Comparison of ENCODE assay signal across 18 cellular contexts in the genomic region with DNA sequence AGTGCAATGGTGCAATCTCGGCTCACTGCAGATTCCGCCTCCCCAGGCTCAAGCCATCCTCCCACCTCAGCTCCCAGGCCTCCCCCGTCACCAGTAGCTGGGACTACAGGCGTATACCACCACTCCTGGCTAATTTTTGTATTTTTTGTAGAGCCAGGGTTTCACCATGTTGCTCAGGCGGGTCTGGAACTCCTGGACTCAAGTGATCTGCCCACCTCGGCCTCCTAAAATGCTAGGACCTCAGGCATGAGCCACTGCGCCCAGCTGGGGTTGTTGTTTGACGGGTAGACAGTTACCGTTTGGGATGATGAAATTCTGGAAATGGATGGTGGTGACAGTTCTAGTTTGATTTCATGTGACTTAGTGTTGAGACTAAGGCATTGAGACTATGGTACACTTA. TPM values are rescaled to one million over a fixed set of nuclear protein-coding genes. Genes with fewer than 3 reads are reported as not detected.
DNase-seq lines count a peak whose midpoint lies in the region; ATAC-seq, FAIRE-seq and TF ChIP-seq lines count a peak whose summit lies in the region.
"Had no signal": no experiment of that assay in that cellular context is flagged by ENCODE, and none has a peak within 500 bp of the region (broad histone marks: within the 10 kb centered on the region; RNA-seq: fewer than 3 reads in every experiment).

No MANE protein-coding gene starts in this region.

- H3K27me3 ChIP-seq in trophoblast cell (ENCODE audit: insufficient read depth, low read length): no peaks in the 10 kb centered on the region
- H3K27me3 ChIP-seq in upper lobe of left lung: no peaks in the 10 kb centered on the region

- peaks cover 12% of the 10 kb centered on the region for H3K79me2 ChIP-seq in trophoblast cell (ENCODE audit: control insufficient read depth, insufficient read depth, low read length, poor library complexity)

- H2BK120ac ChIP-seq in trophoblast cell (ENCODE audit: insufficient read depth, low read length, poor library complexity): peak overlapping the region; percentile 99

- peak overlapping the region; percentile 99 for H4K91ac ChIP-seq in trophoblast cell (ENCODE audit: low read depth, low read length)

- H3K4me1 Mint-ChIP-seq in chondrocyte (ENCODE audit: low read depth): peaks cover 12% of the 10 kb centered on the region

- peaks cover 2% of the 10 kb centered on the region for H3K27me3 Mint-ChIP-seq in chondrocyte (ENCODE audit: low read depth)
- H3K27me3 Mint-ChIP-seq: CD4-positive, alpha-beta T cell had no signal

- peak overlapping the region; percentile 99 for H2BK5ac ChIP-seq in trophoblast cell (ENCODE audit: low read depth, low read length, poor library complexity)

- FAIRE-seq in frontal cortex (lab: Jason Lieb, UNC): no peak
- FAIRE-seq: D721Med, HepG2 had no signal

- H3K79me1 ChIP-seq in trophoblast cell (ENCODE audit: low read length): peaks cover 52% of the 10 kb centered on the region

- no CpG with 5 or more reads among the region's 9 CpGs for WGBS in trophoblast cell (ENCODE audit: extremely low coverage, insufficient coverage, insufficient read length)
- WGBS in upper lobe of left lung, 2 donors: 88 to 92% methylated on average over 9 of the region's 9 CpGs

- H3K4me1 ChIP-seq in trophoblast cell (ENCODE audit: control insufficient read depth in 1 of 2, insufficient read depth in 2 of 2, low read length in 2 of 2) (peaks cover 18 to 38% of the 10 kb centered on the region in 2 experiments), upper lobe of left lung (peaks cover 2 to 13% (median 8%) of the 10 kb centered on the region in 4 donors)

- no peak overlapping the region for H3K4me3 Mint-ChIP-seq in chondrocyte (ENCODE audit: unreplicated experiment)
- H3K4me3 Mint-ChIP-seq: CD4-positive, alpha-beta T cell had no signal

- TF ChIP-seq POLR2A in upper lobe of left lung (IDR thresholded peaks at IDR 0.05): no peak

- H2AFZ ChIP-seq in trophoblast cell (ENCODE audit: insufficient read depth, low read length, poor library complexity): no peak overlapping the region

- peak overlapping the region; percentile 90 for H4K8ac ChIP-seq in trophoblast cell (ENCODE audit: low read depth, low read length)

- no peak overlapping the region for H3K27ac Mint-ChIP-seq in chondrocyte (ENCODE audit: unreplicated experiment)
- H3K27ac Mint-ChIP-seq: CD4-positive, alpha-beta T cell had no signal

- H3K36me3 Mint-ChIP-seq in chondrocyte (ENCODE audit: low read depth): peaks cover 5% of the 10 kb centered on the region

- no peak overlapping the region for H3K23ac ChIP-seq in trophoblast cell (ENCODE audit: low read length)

- TF ChIP-seq CTCF in chondrocyte (IDR thresholded peaks at IDR 0.05): no peak
- no peak for TF ChIP-seq CTCF in upper lobe of left lung (IDR thresholded peaks at IDR 0.05)

- peak overlapping the region; percentile 81 for H3K18ac ChIP-seq in trophoblast cell (ENCODE audit: low read length)

- peaks cover 20% of the 10 kb centered on the region for H3K9me3 Mint-ChIP-seq in chondrocyte (ENCODE audit: low read depth)

- DNase-seq in activated effector memory CD4-positive, alpha-beta T cell treated with anti-CD3 and anti-CD28 coated beads, Interleukin-2, amount 50 U/mL, for 16 hours: peak; percentile 28
- DNase-seq in activated effector memory CD4-positive, alpha-beta T cell treated with Interleukin-2 at 50 U/mL for 16 hours: no peak
- DNase-seq in chondrocyte (ENCODE audit: low spot score) (peak; percentile 51), trophoblast cell (no peak), upper lobe of left lung (no peak), NOMO-1 treated with DMSO at 0.1 percent for 48 hours (lab: John Stamatoyannopoulos, UW; ENCODE audit: unreplicated experiment) (no peak), frontal cortex (ENCODE audit: low spot score in 2 of 2) (no peak)
- DNase-seq: DND-41, GDM1, HCEC 1CT, Karpas-422, NCI-H1436, NCI-H2029 treated with DMSO at 0.1 percent for 48 hours, NCI-H524 had no signal

- peak overlapping the region; percentile 95 for H2BK12ac ChIP-seq in trophoblast cell (ENCODE audit: low read length)

- H3K4me3 ChIP-seq in trophoblast cell (ENCODE audit: low read depth, low read length) (no peak overlapping the region), upper lobe of left lung (no peak overlapping the region)

- no peak overlapping the region for H3K4me2 ChIP-seq in trophoblast cell (ENCODE audit: low read length)

- H3K36me3 ChIP-seq in trophoblast cell (ENCODE audit: control insufficient read depth in 1 of 2, insufficient read depth in 2 of 2, low read length in 2 of 2) (peaks cover 0 to 2% of the 10 kb centered on the region in 2 experiments), upper lobe of left lung (no peaks in the 10 kb centered on the region)

- H3K4ac ChIP-seq in trophoblast cell (ENCODE audit: low read depth, low read length): peak overlapping the region; percentile 66

- peak overlapping the region; percentile 92 for H2AK5ac ChIP-seq in trophoblast cell (ENCODE audit: low read length)

- TF ChIP-seq EP300 in upper lobe of left lung (IDR thresholded peaks at IDR 0.05): no peak

- H4K12ac ChIP-seq in trophoblast cell (ENCODE audit: low read depth, low read length): no peak overlapping the region

- H3K27ac ChIP-seq in trophoblast cell (ENCODE audit: low read depth, low read length): peak overlapping the region; percentile 99
- no peak overlapping the region for H3K27ac ChIP-seq in upper lobe of left lung

- no peak for ATAC-seq in upper lobe of left lung (ENCODE audit: low FRiP score in 2 of 2)
- ATAC-seq: HepG2 had no signal

- no peak overlapping the region for H3K9ac ChIP-seq in trophoblast cell (ENCODE audit: low read length)

- H3K14ac ChIP-seq in trophoblast cell (ENCODE audit: low read length): peak overlapping the region; percentile 98

- no peaks in the 10 kb centered on the region for H3K9me3 ChIP-seq in trophoblast cell (ENCODE audit: insufficient read depth, low read depth, low read length)
- H3K9me3 ChIP-seq in upper lobe of left lung: peaks cover 0 to 6% (median 2%) of the 10 kb centered on the region in 4 donors

RNA-seq across cellular contexts. Expression of gene CALML3, which starts 15.3 kb away (rescaled TPM):
- total RNA-seq in chondrocyte: not detected in 3 replicates
- polyA plus RNA-seq in trophoblast cell (2013): not detected in 2 replicates
- total RNA-seq in upper lobe of left lung: not detected
- total RNA-seq in frontal cortex: under 0.01 TPM
- total RNA-seq: CD4-positive, alpha-beta T cell; HepG2; OCI-LY7 had no signal
- polyA plus RNA-seq: HepG2 had no signal

RNA-seq across cellular contexts. Expression of gene CALML5, which starts 40.7 kb away (rescaled TPM):
- total RNA-seq in chondrocyte (not detected in 3 replicates), upper lobe of left lung (not detected), frontal cortex (not detected)
- 0.07 and 0.14 TPM in 2 replicates for polyA plus RNA-seq in trophoblast cell (2013)
- total RNA-seq: CD4-positive, alpha-beta T cell; HepG2; OCI-LY7 had no signal
- polyA plus RNA-seq: HepG2 had no signal

Comparison
In these comparisons a context has a peak if more than half of its experiments do, and no peak if none do; other contexts are left out.
1. DNase-seq: peak in activated effector memory CD4-positive, alpha-beta T cell treated with anti-CD3 and anti-CD28 coated beads, Interleukin-2, amount 50 U/mL, for 16 hours (single experiment) and chondrocyte (single experiment); none in activated effector memory CD4-positive, alpha-beta T cell treated with Interleukin-2 at 50 U/mL for 16 hours (single experiment), trophoblast cell (0 of 2), upper lobe of left lung (0 of 2), NOMO-1 treated with DMSO at 0.1 percent for 48 hours (single experiment) and frontal cortex (0 of 2).